17 cellular contexts compared by ENCODE assay signal in genomic region chr3:118544458-118544857, GRCh38.
A peak's percentile ranks its signal among the peaks of the same experiment; 100 is the strongest.
DNase-seq lines count a peak whose midpoint lies in the region; ATAC-seq and TF ChIP-seq lines count a peak whose summit lies in the region.
"Had no signal": no experiment of that assay in that cellular context is flagged by ENCODE, and none has a peak within 500 bp of the region (broad histone marks: within the 10 kb centered on the region; RNA-seq: fewer than 3 reads in every experiment).

No MANE protein-coding gene starts in this region.

- no peak for TF ChIP-seq CTCF in foreskin keratinocyte (conservative IDR thresholded peaks at IDR 0.05)
- TF ChIP-seq CTCF in gastroesophageal sphincter (IDR thresholded peaks at IDR 0.05): no peak

- peak overlapping the region; percentile 75 for H3K27ac ChIP-seq in foreskin keratinocyte
- no peak overlapping the region for H3K27ac ChIP-seq in substantia nigra (ENCODE audit: low read depth, low read length, poor library complexity, severe bottlenecking)
- H3K27ac ChIP-seq in gastroesophageal sphincter: no peak overlapping the region
- H3K27ac ChIP-seq: skin epidermis, thyroid gland had no signal

- no peak for TF ChIP-seq EP300 in gastroesophageal sphincter (IDR thresholded peaks at IDR 0.05)

- H3K36me3 ChIP-seq in gastroesophageal sphincter: no peaks in the 10 kb centered on the region
- H3K36me3 ChIP-seq: thyroid gland had no signal

- H3K4me3 ChIP-seq in gastroesophageal sphincter: no peak overlapping the region
- H3K4me3 ChIP-seq: skin epidermis, thyroid gland had no signal

- TF ChIP-seq POLR2A in gastroesophageal sphincter (IDR thresholded peaks at IDR 0.05): no peak

- H3K4me1 ChIP-seq in foreskin keratinocyte (peaks cover 38% of the 10 kb centered on the region), gastroesophageal sphincter (no peaks in the 10 kb centered on the region)
- H3K4me1 ChIP-seq: thyroid gland had no signal

- H3K27me3 ChIP-seq in foreskin keratinocyte (no peaks in the 10 kb centered on the region), gastroesophageal sphincter (no peaks in the 10 kb centered on the region)
- H3K27me3 ChIP-seq: thyroid gland had no signal

- ATAC-seq in foreskin keratinocyte (peak; percentile 97), gastroesophageal sphincter (no peak)
- ATAC-seq: activated naive CD8-positive, alpha-beta T cell treated with anti-CD3 and anti-CD28 coated beads, Interleukin-2, amount 50 U/mL, for 24 hours had no signal

- H3K9me3 ChIP-seq in gastroesophageal sphincter: no peaks in the 10 kb centered on the region
- H3K9me3 ChIP-seq: SK-N-SH, thyroid gland had no signal

- 69 to 91% methylated on average over 5 of the region's 5 CpGs for WGBS in gastroesophageal sphincter (ENCODE audit: low coverage in 1 of 2), 2 donors

- DNase-seq in NK-92 treated with Interleukin-12 subunit alpha and Interleukin-12 subunit beta, amount 100 ng/mL, for 24 hours (lab: John Stamatoyannopoulos, UW): peak; percentile 39
- DNase-seq in NK-92 (lab: John Stamatoyannopoulos, UW; ENCODE audit: unreplicated experiment): no peak
- DNase-seq in RPMI8226: peak; percentile 33
- DNase-seq in foreskin keratinocyte: peak; percentile 53 to 75
- peak; percentile 47 for DNase-seq in ureter (ENCODE audit: low spot score)
- no peak for DNase-seq in substantia nigra (lab: John Stamatoyannopoulos, UW)
- DNase-seq in NCI-H1930 (lab: John Stamatoyannopoulos, UW): no peak
- DNase-seq: activated CD4-positive, alpha-beta memory T cell treated with anti-CD3 and anti-CD28 coated beads, Interleukin-2, amount 10 ng/mL, durations not matched to agents 7 days and 5 days; activated naive CD8-positive, alpha-beta T cell treated with anti-CD3 and anti-CD28 coated beads, Interleukin-2, amount 50 U/mL, for 24 hours; activated T-cell treated with anti-CD3 and anti-CD28 coated beads, Interleukin-2, amount 50 U/mL, for 48 hours; CD4-positive, CD25-positive, alpha-beta regulatory T cell; glutamatergic neuron; NCI-H1436; SK-N-SH; thyroid gland had no signal

Comparison
In these comparisons a context has a peak if more than half of its experiments do, and no peak if none do; other contexts are left out.
1. DNase-seq: peak in NK-92 treated with Interleukin-12 subunit alpha and Interleukin-12 subunit beta, amount 100 ng/mL, for 24 hours (single experiment), RPMI8226 (single experiment), foreskin keratinocyte (2 of 2) and ureter (single experiment); none in NK-92 (single experiment), substantia nigra (0 of 49) and NCI-H1930 (0 of 2).